ENCODE assay signal across 23 cellular contexts in the genomic region with DNA sequence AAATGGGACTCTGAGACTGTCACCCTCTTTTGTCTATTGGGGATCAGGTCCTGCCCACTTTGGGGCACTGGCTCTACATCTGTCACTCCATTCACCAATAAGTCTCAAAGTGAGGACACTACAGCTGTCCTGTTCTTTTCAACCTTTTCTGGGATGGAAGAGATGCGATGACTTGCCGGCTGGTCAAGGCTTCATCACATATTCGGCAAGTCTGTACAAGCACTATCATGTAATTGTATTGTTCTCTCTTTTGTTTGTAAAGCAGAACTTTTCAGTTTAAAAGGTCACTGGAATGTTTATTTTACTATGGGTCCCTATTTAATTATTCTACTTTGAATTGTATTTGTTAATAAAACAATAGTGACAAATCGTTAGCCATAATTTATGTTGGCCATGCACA. TPM values are rescaled to one million over a fixed set of nuclear protein-coding genes. Genes with fewer than 3 reads are reported as not detected.
DNase-seq lines count a peak whose midpoint lies in the region; ATAC-seq and TF ChIP-seq lines count a peak whose summit lies in the region.
"Had no signal": no experiment of that assay in that cellular context is flagged by ENCODE, and none has a peak within 500 bp of the region (broad histone marks: within the 10 kb centered on the region; RNA-seq: fewer than 3 reads in every experiment).

No MANE protein-coding gene starts in this region.

- H3K27ac ChIP-seq in RWPE2 (ENCODE audit: poor library complexity, severe bottlenecking), result no peak overlapping the region
- no peak overlapping the region for H3K27ac ChIP-seq in foreskin keratinocyte
- H3K27ac ChIP-seq: A549; BLaER1 treated with 17β-estradiol and CSF1 and Interleukin-3, amounts not matched to agents 10 nM and 100 nM; GM23248 had no signal

- no peak overlapping the region for H3K27ac Mint-ChIP-seq in activated CD4-positive, alpha-beta T cell treated with anti-CD3 and anti-CD28 coated beads, Interleukin-2, amount 10 ng/mL, durations not matched to agents 24 days and 14 days
- H3K27ac Mint-ChIP-seq in activated CD4-positive, alpha-beta T cell treated with anti-CD3 and anti-CD28 coated beads for 36 hours, result no peak overlapping the region
- H3K27ac Mint-ChIP-seq: CD14-positive monocyte; CD4-positive, alpha-beta T cell; CD8-positive, alpha-beta memory T cell had no signal

- POLR2A ChIA-PET in activated CD4-positive, alpha-beta T cell treated with anti-CD3 and anti-CD28 coated beads for 36 hours (lab: Charles Lee), result no interaction called here

- H3K36me3 Mint-ChIP-seq in activated CD4-positive, alpha-beta T cell treated with anti-CD3 and anti-CD28 coated beads, Interleukin-2, amount 10 ng/mL, durations not matched to agents 24 days and 14 days (ENCODE audit: low read depth), result no peaks in the 10 kb centered on the region
- no peaks in the 10 kb centered on the region for H3K36me3 Mint-ChIP-seq in activated CD4-positive, alpha-beta T cell treated with anti-CD3 and anti-CD28 coated beads for 36 hours (ENCODE audit: low read depth)
- H3K36me3 Mint-ChIP-seq: CD14-positive monocyte; CD8-positive, alpha-beta memory T cell had no signal

- no peaks in the 10 kb centered on the region for H3K9me3 Mint-ChIP-seq in activated CD4-positive, alpha-beta T cell treated with anti-CD3 and anti-CD28 coated beads, Interleukin-2, amount 10 ng/mL, durations not matched to agents 24 days and 14 days
- H3K9me3 Mint-ChIP-seq in activated CD4-positive, alpha-beta T cell treated with anti-CD3 and anti-CD28 coated beads for 36 hours (ENCODE audit: low read depth), result peaks cover 4% of the 10 kb centered on the region

- H3K4me3 ChIP-seq in RWPE2 (ENCODE audit: severe bottlenecking), result no peak overlapping the region
- H3K4me3 ChIP-seq: A549; BLaER1 treated with 17β-estradiol and CSF1 and Interleukin-3, amounts not matched to agents 10 nM and 100 nM; GM12878; GM23248 had no signal

- peaks cover 9% of the 10 kb centered on the region for H3K27me3 Mint-ChIP-seq in activated CD4-positive, alpha-beta T cell treated with anti-CD3 and anti-CD28 coated beads, Interleukin-2, amount 10 ng/mL, durations not matched to agents 24 days and 14 days
- peaks cover 16% of the 10 kb centered on the region for H3K27me3 Mint-ChIP-seq in activated CD4-positive, alpha-beta T cell treated with anti-CD3 and anti-CD28 coated beads for 36 hours

- no peak overlapping the region for H3K4me3 Mint-ChIP-seq in activated CD4-positive, alpha-beta T cell treated with anti-CD3 and anti-CD28 coated beads, Interleukin-2, amount 10 ng/mL, durations not matched to agents 24 days and 14 days
- H3K4me3 Mint-ChIP-seq in activated CD4-positive, alpha-beta T cell treated with anti-CD3 and anti-CD28 coated beads for 36 hours, result no peak overlapping the region
- H3K4me3 Mint-ChIP-seq: CD14-positive monocyte; CD4-positive, alpha-beta T cell; CD8-positive, alpha-beta memory T cell had no signal

- no peaks in the 10 kb centered on the region for H3K36me3 ChIP-seq in RWPE2 (ENCODE audit: low read depth)
- H3K36me3 ChIP-seq: BE2C; BLaER1 treated with 17β-estradiol and CSF1 and Interleukin-3, amounts not matched to agents 10 nM and 100 nM had no signal

- no peaks in the 10 kb centered on the region for H3K9me3 ChIP-seq in RWPE2 (ENCODE audit: severe bottlenecking)
- H3K9me3 ChIP-seq: A549, BE2C had no signal

- H3K4me1 ChIP-seq in RWPE2 (ENCODE audit: insufficient read depth, poor library complexity, severe bottlenecking), result no peaks in the 10 kb centered on the region
- H3K4me1 ChIP-seq in foreskin keratinocyte, result no peaks in the 10 kb centered on the region
- H3K4me1 ChIP-seq: A549; BE2C; BLaER1 treated with 17β-estradiol and CSF1 and Interleukin-3, amounts not matched to agents 10 nM and 100 nM had no signal

- CTCF ChIA-PET in activated CD4-positive, alpha-beta T cell treated with anti-CD3 and anti-CD28 coated beads for 36 hours (lab: Charles Lee), result no interaction called here

- no peak for TF ChIP-seq CTCF in RWPE2 (IDR thresholded peaks at IDR 0.05; ENCODE audit: poor library complexity, severe bottlenecking)
- TF ChIP-seq CTCF in foreskin keratinocyte (conservative IDR thresholded peaks at IDR 0.05), result no peak

- ATAC-seq in activated CD4-positive, alpha-beta T cell treated with anti-CD3 and anti-CD28 coated beads for 36 hours, result no peak
- 0 out of 3 replicates have a peak, but pooled peaks have one; percentile 53 for ATAC-seq in RWPE2 (ENCODE audit: low read depth)
- ATAC-seq in foreskin keratinocyte, result peak; percentile 15
- ATAC-seq: A549, GM12878 had no signal

- intact Hi-C loops in activated CD4-positive, alpha-beta T cell treated with anti-CD3 and anti-CD28 coated beads, Interleukin-2, amount 10 ng/mL, durations not matched to agents 24 days and 14 days (cut with micrococcal nuclease), result no loop called here
- intact Hi-C loops in activated CD4-positive, alpha-beta T cell treated with anti-CD3 and anti-CD28 coated beads for 36 hours (cut with DNase I, micrococcal nuclease), result no loop called here

- H3K27me3 ChIP-seq in RWPE2 (ENCODE audit: insufficient read depth, poor library complexity, severe bottlenecking) (peaks cover 3% of the 10 kb centered on the region), foreskin keratinocyte (peaks cover 47% of the 10 kb centered on the region)

- no peaks in the 10 kb centered on the region for H3K4me1 Mint-ChIP-seq in activated CD4-positive, alpha-beta T cell treated with anti-CD3 and anti-CD28 coated beads, Interleukin-2, amount 10 ng/mL, durations not matched to agents 24 days and 14 days
- H3K4me1 Mint-ChIP-seq in activated CD4-positive, alpha-beta T cell treated with anti-CD3 and anti-CD28 coated beads for 36 hours, result no peaks in the 10 kb centered on the region
- H3K4me1 Mint-ChIP-seq: CD14-positive monocyte had no signal

- peak; percentile 16 for DNase-seq in activated CD4-positive, alpha-beta T cell treated with anti-CD3 and anti-CD28 coated beads, Interleukin-2, amount 10 ng/mL, durations not matched to agents 24 days and 14 days
- no peak for DNase-seq in activated CD4-positive, alpha-beta T cell treated with anti-CD3 and anti-CD28 coated beads for 36 hours
- DNase-seq in RWPE2 (ENCODE audit: low spot score), result no peak
- peak in 1 of 2 donors; percentile 50 for DNase-seq in foreskin keratinocyte
- no peak for DNase-seq in amygdala (lab: John Stamatoyannopoulos, UW)
- no peak for DNase-seq in occipital lobe (lab: John Stamatoyannopoulos, UW)
- DNase-seq: 8988T; ACHN; AML-193; BE2C; CD4-positive, alpha-beta T cell; CD8-positive, alpha-beta memory T cell; DMS 273 treated with DMSO at 0.1 percent for 48 hours; DMS79; EL; GDM1; GM23248; H7; HCEC 1CT had no signal

RNA-seq across cellular contexts. Expression of a gene that starts 17.7 kb away (rescaled TPM):
- not detected in 2 replicates for total RNA-seq in activated CD4-positive, alpha-beta T cell treated with anti-CD3 and anti-CD28 coated beads, Interleukin-2, amount 10 ng/mL, durations not matched to agents 24 days and 14 days
- total RNA-seq in activated CD4-positive, alpha-beta T cell treated with anti-CD3 and anti-CD28 coated beads for 36 hours, result not detected
- total RNA-seq in foreskin keratinocyte, result not detected in 2 replicates
- not detected in 2 replicates for polyA plus RNA-seq in foreskin keratinocyte
- 3.3 TPM for total RNA-seq in occipital lobe
- total RNA-seq: CD4-positive, alpha-beta T cell; CD8-positive, alpha-beta memory T cell; GM12878; GM23248 had no signal
- polyA plus RNA-seq: A549; CD14-positive monocyte; CD8-positive, alpha-beta memory T cell; GM12878; GM23248 had no signal
